In genomic region chr6:391559-392440, GRCh38 we compare ENCODE assay signal across 8 cellular contexts. TPM values are rescaled to one million over a fixed set of nuclear protein-coding genes. Genes with fewer than 3 reads are reported as not detected.
A peak's percentile ranks its signal among the peaks of the same experiment; 100 is the strongest.
DNase-seq lines count a peak whose midpoint lies in the region; ATAC-seq and TF ChIP-seq lines count a peak whose summit lies in the region.

Gene IRF4, plus strand, starts transcription at chr6:391752. Its CDS starts 1,401 bp downstream, at chr6:393153.

- TF ChIP-seq CTCF in epithelial cell of proximal tubule (conservative IDR thresholded peaks at IDR 0.05; ENCODE audit: low read depth, low read length) (no peak), osteocyte (IDR thresholded peaks at IDR 0.05) (no peak)

- POLR2A ChIA-PET in activated CD4-positive, alpha-beta T cell treated with anti-CD3 and anti-CD28 coated beads, Interleukin-2, amount 10 ng/mL, durations not matched to agents 7 days and 5 days (lab: Charles Lee), result interaction anchor here (0.6 to 1.9 kb wide), 15 partner anchors 10 to 301 kb away, joined by 3 to 11 read pairs (median 3); partner anchors contain the start of gene EXOC2

- CTCF ChIA-PET in activated CD4-positive, alpha-beta T cell treated with anti-CD3 and anti-CD28 coated beads, Interleukin-2, amount 10 ng/mL, durations not matched to agents 7 days and 5 days (lab: Charles Lee), result interaction anchor here (0.7 to 5.5 kb wide), 14 partner anchors 9 to 238 kb away, joined by 3 to 35 read pairs (median 4); no protein-coding TSS in a partner anchor

- DNase-seq in activated CD4-positive, alpha-beta T cell treated with anti-CD3 and anti-CD28 coated beads, Interleukin-2, amount 10 ng/mL, durations not matched to agents 7 days and 5 days, result peak; percentile 70
- DNase-seq in epithelial cell of proximal tubule (ENCODE audit: low read depth) (no peak), osteocyte (ENCODE audit: extremely low spot score, unreplicated experiment) (no peak), ureter (ENCODE audit: low spot score) (peak; percentile 45), NCI-H1105 (lab: John Stamatoyannopoulos, UW) (no peak), NCI-H1048 (lab: John Stamatoyannopoulos, UW) (no peak)

- H3K4me1 Mint-ChIP-seq in activated CD4-positive, alpha-beta T cell treated with anti-CD3 and anti-CD28 coated beads, Interleukin-2, amount 10 ng/mL, durations not matched to agents 7 days and 5 days, result peaks cover 53% of the 10 kb centered on the region
- H3K4me1 Mint-ChIP-seq in osteocyte (ENCODE audit: unreplicated experiment), result peaks cover 18% of the 10 kb centered on the region

- H3K27me3 Mint-ChIP-seq in activated CD4-positive, alpha-beta T cell treated with anti-CD3 and anti-CD28 coated beads, Interleukin-2, amount 10 ng/mL, durations not matched to agents 7 days and 5 days, result no peaks in the 10 kb centered on the region
- H3K27me3 Mint-ChIP-seq in osteocyte (ENCODE audit: unreplicated experiment), result peaks cover 78% of the 10 kb centered on the region

- H3K9me3 Mint-ChIP-seq in activated CD4-positive, alpha-beta T cell treated with anti-CD3 and anti-CD28 coated beads, Interleukin-2, amount 10 ng/mL, durations not matched to agents 7 days and 5 days, result no peaks in the 10 kb centered on the region
- no peaks in the 10 kb centered on the region for H3K9me3 Mint-ChIP-seq in osteocyte (ENCODE audit: unreplicated experiment)

- H3K27ac Mint-ChIP-seq in activated CD4-positive, alpha-beta T cell treated with anti-CD3 and anti-CD28 coated beads, Interleukin-2, amount 10 ng/mL, durations not matched to agents 7 days and 5 days, result peak within 1 kb of the TSS; percentile 95
- H3K27ac Mint-ChIP-seq in osteocyte (ENCODE audit: unreplicated experiment), result no peak within 1 kb of the TSS

- peak; percentile 36 for ATAC-seq in GM18858 (IDR thresholded peaks at IDR 0.05; ENCODE audit: unreplicated experiment)
- ATAC-seq in HG02938 (IDR thresholded peaks at IDR 0.05; ENCODE audit: unreplicated experiment), result peak; percentile 47

- peak within 1 kb of the TSS; percentile 45 for H3K4me3 ChIP-seq in epithelial cell of proximal tubule (ENCODE audit: low read depth, low read length)

- H3K4me3 Mint-ChIP-seq in activated CD4-positive, alpha-beta T cell treated with anti-CD3 and anti-CD28 coated beads, Interleukin-2, amount 10 ng/mL, durations not matched to agents 7 days and 5 days, result peak within 1 kb of the TSS; percentile 91
- peak within 1 kb of the TSS; percentile 68 for H3K4me3 Mint-ChIP-seq in osteocyte (ENCODE audit: unreplicated experiment)

- peaks cover 35% of the 10 kb centered on the region for H3K36me3 Mint-ChIP-seq in activated CD4-positive, alpha-beta T cell treated with anti-CD3 and anti-CD28 coated beads, Interleukin-2, amount 10 ng/mL, durations not matched to agents 7 days and 5 days (ENCODE audit: low read depth)
- no peaks in the 10 kb centered on the region for H3K36me3 Mint-ChIP-seq in osteocyte (ENCODE audit: unreplicated experiment)

RNA-seq across cellular contexts. Expression of gene IRF4, which starts in this region (rescaled TPM):
- total RNA-seq in activated CD4-positive, alpha-beta T cell treated with anti-CD3 and anti-CD28 coated beads, Interleukin-2, amount 10 ng/mL, durations not matched to agents 7 days and 5 days, result 100 to 1,000 TPM; 111 to 126 TPM
- 0.23 TPM in 1 of 2 replicates, not detected in the other for total RNA-seq in epithelial cell of proximal tubule
- not detected in 2 replicates for total RNA-seq in osteocyte
- 12.1 TPM for total RNA-seq in ureter

Comparison
In these comparisons a context has a peak if more than half of its experiments do, and no peak if none do; other contexts are left out.
1. RNA of gene IRF4 (total RNA-seq): 111 to 126 TPM in activated CD4-positive, alpha-beta T cell treated with anti-CD3 and anti-CD28 coated beads, Interleukin-2, amount 10 ng/mL, durations not matched to agents 7 days and 5 days and 12.1 TPM in ureter (single experiment); 0.23 TPM in epithelial cell of proximal tubule and not detected in osteocyte; every median in the first group is over 10 times any median in the second.
2. DNase-seq: peak in activated CD4-positive, alpha-beta T cell treated with anti-CD3 and anti-CD28 coated beads, Interleukin-2, amount 10 ng/mL, durations not matched to agents 7 days and 5 days (single experiment) and ureter (single experiment); none in epithelial cell of proximal tubule (single experiment), osteocyte (single experiment), NCI-H1105 (single experiment) and NCI-H1048 (single experiment).